ENCODE assay signal across 8 cellular contexts in the genomic region with DNA sequence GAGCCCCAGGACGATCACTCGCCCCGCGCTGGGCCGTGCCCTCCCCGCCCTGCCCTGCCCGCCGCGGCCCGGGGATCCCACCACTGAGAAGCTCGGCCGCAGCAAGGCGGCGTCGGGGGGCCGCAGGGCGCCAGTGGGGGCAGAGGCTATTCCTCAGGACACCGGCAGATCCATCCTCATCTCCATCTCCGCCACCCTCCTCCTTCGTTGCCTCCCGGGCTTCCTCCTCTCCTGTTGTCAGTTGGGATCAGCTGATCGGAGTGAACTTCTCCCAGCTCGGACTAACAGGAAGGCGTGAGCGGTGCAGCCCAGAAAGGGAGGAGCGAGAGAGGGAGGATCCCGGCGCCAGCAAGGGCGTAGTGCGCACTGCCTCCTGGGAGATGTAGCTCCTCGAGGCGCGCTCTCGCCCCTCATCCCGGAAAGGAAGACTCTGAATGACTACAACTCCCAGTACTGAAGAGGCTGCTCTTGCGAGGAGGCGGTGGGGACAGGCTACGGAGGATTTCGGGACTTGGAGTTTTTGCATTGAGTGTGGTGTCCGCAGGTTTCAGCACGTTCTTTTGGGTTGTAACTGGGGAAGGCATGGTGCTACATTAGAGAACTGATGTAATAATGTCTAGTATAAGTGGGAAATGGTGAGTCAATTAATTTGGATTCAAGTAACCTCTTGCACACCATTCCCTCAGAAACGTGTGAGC. TPM values are rescaled to one million over a fixed set of nuclear protein-coding genes. Genes with fewer than 3 reads are reported as not detected.
DNase-seq lines count a peak whose midpoint lies in the region; ATAC-seq and TF ChIP-seq lines count a peak whose summit lies in the region.

A gene with protein sequence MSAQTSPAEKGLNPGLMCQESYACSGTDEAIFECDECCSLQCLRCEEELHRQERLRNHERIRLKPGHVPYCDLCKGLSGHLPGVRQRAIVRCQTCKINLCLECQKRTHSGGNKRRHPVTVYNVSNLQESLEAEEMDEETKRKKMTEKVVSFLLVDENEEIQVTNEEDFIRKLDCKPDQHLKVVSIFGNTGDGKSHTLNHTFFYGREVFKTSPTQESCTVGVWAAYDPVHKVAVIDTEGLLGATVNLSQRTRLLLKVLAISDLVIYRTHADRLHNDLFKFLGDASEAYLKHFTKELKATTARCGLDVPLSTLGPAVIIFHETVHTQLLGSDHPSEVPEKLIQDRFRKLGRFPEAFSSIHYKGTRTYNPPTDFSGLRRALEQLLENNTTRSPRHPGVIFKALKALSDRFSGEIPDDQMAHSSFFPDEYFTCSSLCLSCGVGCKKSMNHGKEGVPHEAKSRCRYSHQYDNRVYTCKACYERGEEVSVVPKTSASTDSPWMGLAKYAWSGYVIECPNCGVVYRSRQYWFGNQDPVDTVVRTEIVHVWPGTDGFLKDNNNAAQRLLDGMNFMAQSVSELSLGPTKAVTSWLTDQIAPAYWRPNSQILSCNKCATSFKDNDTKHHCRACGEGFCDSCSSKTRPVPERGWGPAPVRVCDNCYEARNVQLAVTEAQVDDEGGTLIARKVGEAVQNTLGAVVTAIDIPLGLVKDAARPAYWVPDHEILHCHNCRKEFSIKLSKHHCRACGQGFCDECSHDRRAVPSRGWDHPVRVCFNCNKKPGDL (minus strand): TSS at position 262 of the 698 bp plus-strand sequence. CDS start 2,598 bp downstream, outside the sequence.

- TF ChIP-seq CTCF in PC-9 (conservative IDR thresholded peaks at IDR 0.05), result no peak

- POLR2A ChIA-PET in PC-9 (lab: Charles Lee; ENCODE audit: unreplicated experiment), result interaction anchor here (0.6 to 1.0 kb wide), 5 partner anchors 31 to 1062 kb away, joined by 3 to 29 read pairs (median 6); partner anchors contain the start of genes PSEN1 and RBM25

- H3K4me1 ChIP-seq in PC-9 (replicated peaks; ENCODE audit: insufficient read depth), result peaks cover 9% of the 10 kb centered on the region
- peaks cover 3 to 8% of the 10 kb centered on the region in 2 donors for H3K4me1 ChIP-seq in mucosa of rectum (ENCODE audit: control insufficient read depth in 2 of 2, insufficient read depth in 2 of 2, low read length in 2 of 2)

- peak within 1 kb of the TSS; percentile 93 for H3K4me3 Mint-ChIP-seq in activated T-cell treated with anti-CD3 and anti-CD28 coated beads, Interleukin-2, amount 50 U/mL, for 24 hours

- H3K4me2 ChIP-seq in PC-9, result peak within 1 kb of the TSS; percentile 81

- peaks cover 9% of the 10 kb centered on the region; the same call in 1 of the 2 replicates for H3K36me3 ChIP-seq in PC-9 (ENCODE audit: low read depth)
- H3K36me3 ChIP-seq in mucosa of rectum (ENCODE audit: control insufficient read depth in 2 of 2, insufficient read depth in 2 of 2, low read length in 2 of 2), result peaks cover 14 to 20% of the 10 kb centered on the region in 2 donors

- no peaks in the 10 kb centered on the region for H3F3A ChIP-seq in PC-9 (ENCODE audit: insufficient read depth, low read depth)

- peaks cover 45% of the 10 kb centered on the region for H3K4me1 Mint-ChIP-seq in activated T-cell treated with anti-CD3 and anti-CD28 coated beads, Interleukin-2, amount 50 U/mL, for 24 hours (ENCODE audit: low read depth)

- H3K27ac ChIP-seq in PC-9 (no peak within 1 kb of the TSS), mucosa of rectum (ENCODE audit: low read depth in 2 of 2, low read length in 2 of 2) (peak within 1 kb of the TSS; percentile 84 to 95)

- no peaks in the 10 kb centered on the region for H3K9me3 Mint-ChIP-seq in activated T-cell treated with anti-CD3 and anti-CD28 coated beads, Interleukin-2, amount 50 U/mL, for 24 hours

- no peaks in the 10 kb centered on the region; the same call in 1 of the 2 replicates for H3K79me2 ChIP-seq in PC-9 (ENCODE audit: low read depth)

- peak within 1 kb of the TSS; percentile 82 for H2AFZ ChIP-seq in PC-9

- CTCF ChIA-PET in PC-9 (lab: Charles Lee), result interaction anchor here (0.7 kb wide), 1 partner anchor 66 kb away, joined by 5 read pairs; no protein-coding TSS in a partner anchor

- DNase-seq in DMS114 treated with DMSO at 0.1 percent for 48 hours (lab: John Stamatoyannopoulos, UW; ENCODE audit: unreplicated experiment) (peak; percentile 97), PC-9 (peak; percentile 95), erythroblast (lab: John Stamatoyannopoulos, UW) (peak; percentile 97)
- peak; percentile 95 for DNase-seq in Jurkat, Clone E6-1 (ENCODE audit: low read depth, low spot score)
- DNase-seq in activated T-cell treated with anti-CD3 and anti-CD28 coated beads, Interleukin-2, amount 50 U/mL, for 24 hours, result peak; percentile 92
- peak; percentile 92 for DNase-seq in stimulated activated CD8-positive, alpha-beta memory T cell treated with anti-CD3 and anti-CD28 coated beads, Interleukin-4, amount 100 ng/mL, for 48 hours

- intact Hi-C loops in PC-9 (cut with micrococcal nuclease; ENCODE audit: unreplicated experiment), result loop anchor here (1.0 to 2.0 kb wide), 3 partner anchors 32 to 101 kb away; partner anchors contain the start of genes DCAF4 and RBM25

- H3K4me3 ChIP-seq in Jurkat, Clone E6-1 (ENCODE audit: low read length), result peak within 1 kb of the TSS; percentile 86
- H3K4me3 ChIP-seq in PC-9 (peak within 1 kb of the TSS; percentile 77), mucosa of rectum (ENCODE audit: low read length in 2 of 2) (peak within 1 kb of the TSS; percentile 87 to 96)

- ATAC-seq in GM21619 (IDR thresholded peaks at IDR 0.05; ENCODE audit: unreplicated experiment), result peak; percentile 96

- H3K27ac Mint-ChIP-seq in activated T-cell treated with anti-CD3 and anti-CD28 coated beads, Interleukin-2, amount 50 U/mL, for 24 hours, result peak within 1 kb of the TSS; percentile 92

- no TSS peak for BruUV-seq in PC-9 (replicated peaks; lab: Mats Ljungman, UMichigan)

- H3K9me3 ChIP-seq in PC-9 (ENCODE audit: insufficient read depth, low read depth), result no peaks in the 10 kb centered on the region
- H3K9me3 ChIP-seq in mucosa of rectum (ENCODE audit: control insufficient read depth in 2 of 2, low read length in 2 of 2), result no peaks in the 10 kb centered on the region

- H3K9me2 ChIP-seq in PC-9 (ENCODE audit: insufficient read depth), result no peaks in the 10 kb centered on the region

- peak within 1 kb of the TSS; percentile 70 to 86 for H3K9ac ChIP-seq in mucosa of rectum (ENCODE audit: low read depth in 1 of 2, low read length in 2 of 2)

- H3K27me3 ChIP-seq in PC-9 (ENCODE audit: insufficient read depth, low read depth) (no peaks in the 10 kb centered on the region), mucosa of rectum (ENCODE audit: control insufficient read depth in 2 of 2, insufficient read depth in 2 of 2, low read length in 2 of 2) (no peaks in the 10 kb centered on the region)

- no peaks in the 10 kb centered on the region for H4K20me1 ChIP-seq in PC-9 (ENCODE audit: insufficient read depth)

- no peaks in the 10 kb centered on the region for H3K27me3 Mint-ChIP-seq in activated T-cell treated with anti-CD3 and anti-CD28 coated beads, Interleukin-2, amount 50 U/mL, for 24 hours

- peak; percentile 88 for TF ChIP-seq POLR2A in erythroblast (IDR thresholded peaks at IDR 0.05; ENCODE audit: low read length)

- peaks cover 29% of the 10 kb centered on the region for H3K36me3 Mint-ChIP-seq in activated T-cell treated with anti-CD3 and anti-CD28 coated beads, Interleukin-2, amount 50 U/mL, for 24 hours (ENCODE audit: low read depth)

RNA-seq across cellular contexts. Expression of the gene that starts here (rescaled TPM):
- polyA plus RNA-seq in Jurkat, Clone E6-1 (2012; ENCODE audit: insufficient read depth, insufficient read length), result 12.1 TPM
- total RNA-seq in PC-9 (2021), result 8.8 and 9.0 TPM in 2 replicates
